27 cellular contexts compared by ENCODE assay signal in the genomic region with DNA sequence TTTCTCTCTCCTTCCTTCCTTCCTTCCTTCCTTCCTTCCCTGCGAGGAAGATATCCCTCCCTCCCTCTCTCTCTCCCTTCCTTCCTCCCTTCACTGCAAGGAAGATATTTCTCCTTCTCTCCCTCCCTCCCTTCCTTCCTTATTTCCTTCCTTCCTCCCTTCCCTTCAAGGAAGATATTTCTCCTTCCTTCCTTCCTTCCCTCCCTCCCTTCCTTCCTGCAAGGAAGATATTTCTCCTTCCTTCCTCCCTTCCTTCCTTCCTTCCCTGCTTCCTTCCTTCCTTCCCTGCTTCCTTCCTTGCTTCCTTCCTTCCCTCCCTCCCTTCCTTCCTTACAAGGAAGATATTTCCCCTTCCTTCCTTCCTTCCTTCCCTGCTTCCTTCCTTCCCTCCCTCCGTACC.
"Had no signal": no experiment of that assay in that cellular context is flagged by ENCODE, and none has a peak within 500 bp of the region (broad histone marks: within the 10 kb centered on the region; RNA-seq: fewer than 3 reads in every experiment).

No MANE protein-coding gene starts in this region.

- H3K9me3 ChIP-seq: esophagus squamous epithelium, gastrocnemius medialis, heart right ventricle, left ventricle myocardium inferior, lower lobe of right lung had no signal

- DNase-seq: dermis blood vessel endothelial cell; dorsolateral prefrontal cortex; effector CD4-positive, alpha-beta T cell; effector memory CD4-positive, alpha-beta T cell; erythroblast; esophagus squamous epithelium; foreskin fibroblast; foreskin melanocyte; gastrocnemius medialis; glutamatergic neuron; head of caudate nucleus; heart right ventricle; hypothalamus; immature natural killer cell; islet precursor cell; kidney; kidney glomerular epithelial cell; left colon; left ventricle myocardium inferior; lower lobe of right lung; mesendoderm; midbrain; naive thymus-derived CD4-positive, alpha-beta T cell had no signal

- H3K4me1 Mint-ChIP-seq: immature natural killer cell, memory B cell had no signal

- H3K9me3 Mint-ChIP-seq: immature natural killer cell had no signal

- H3K27ac Mint-ChIP-seq: immature natural killer cell; memory B cell; naive thymus-derived CD4-positive, alpha-beta T cell had no signal

- H3K36me3 ChIP-seq: esophagus squamous epithelium, gastrocnemius medialis, heart right ventricle, left ventricle myocardium inferior, lower lobe of right lung had no signal

- H3K4me3 ChIP-seq: coronary artery, dorsolateral prefrontal cortex, esophagus squamous epithelium, gastrocnemius medialis, heart right ventricle, hepatocyte, left ventricle myocardium inferior, lower lobe of right lung had no signal

- H3K4me1 ChIP-seq: esophagus squamous epithelium, gastrocnemius medialis, heart right ventricle, left ventricle myocardium inferior, lower lobe of right lung had no signal

- H3K27ac ChIP-seq: coronary artery, dorsolateral prefrontal cortex, epithelial cell of prostate, esophagus squamous epithelium, gastrocnemius medialis, heart right ventricle, hepatocyte, left ventricle myocardium inferior, lower lobe of right lung had no signal

- H3K27me3 ChIP-seq: dorsolateral prefrontal cortex, esophagus squamous epithelium, gastrocnemius medialis, heart right ventricle, hepatocyte had no signal

- H3K4me3 Mint-ChIP-seq: immature natural killer cell; memory B cell; naive thymus-derived CD4-positive, alpha-beta T cell had no signal

- H3K36me3 Mint-ChIP-seq: immature natural killer cell; memory B cell; naive thymus-derived CD4-positive, alpha-beta T cell had no signal
